Comparison of ENCODE assay signal across 11 cellular contexts in the genomic region with DNA sequence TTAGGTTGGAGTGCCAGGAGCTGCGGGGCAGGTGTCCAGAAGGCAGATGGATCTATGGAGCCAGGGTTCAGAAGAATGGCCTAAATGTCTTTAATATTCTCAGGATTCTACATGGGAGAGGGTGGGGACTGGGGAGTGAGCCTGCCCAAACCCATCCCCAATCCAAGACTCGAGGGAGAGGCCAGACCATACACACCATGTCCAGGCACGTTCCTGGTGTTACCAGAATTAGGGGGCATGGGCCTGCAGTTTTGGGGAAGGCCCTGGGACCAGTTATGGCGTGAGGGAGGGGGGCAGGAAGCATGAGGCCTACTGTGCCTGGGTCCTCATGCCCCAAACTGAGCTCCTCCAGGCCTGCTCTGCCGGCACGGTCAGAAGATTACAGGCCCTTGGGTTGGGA. TPM values are rescaled to one million over a fixed set of nuclear protein-coding genes. Genes with fewer than 3 reads are reported as not detected.
DNase-seq lines count a peak whose midpoint lies in the region; ATAC-seq and TF ChIP-seq lines count a peak whose summit lies in the region.
"Had no signal": no experiment of that assay in that cellular context is flagged by ENCODE, and none has a peak within 500 bp of the region (broad histone marks: within the 10 kb centered on the region; RNA-seq: fewer than 3 reads in every experiment).

No MANE protein-coding gene starts in this region.

- TF ChIP-seq CTCF in AG10803 (conservative IDR thresholded peaks at IDR 0.05; ENCODE audit: low read length) (no peak), epithelial cell of esophagus (IDR thresholded peaks at IDR 0.05; ENCODE audit: insufficient read depth, low read depth, low read length, missing control alignments) (no peak), osteocyte (IDR thresholded peaks at IDR 0.05) (no peak)

- peaks cover 7% of the 10 kb centered on the region for H3K4me1 ChIP-seq in NT2/D1 (ENCODE audit: insufficient read depth, insufficient read length)

- peak overlapping the region; percentile 72 for H3K27ac Mint-ChIP-seq in osteocyte (ENCODE audit: unreplicated experiment)

- peaks cover 13% of the 10 kb centered on the region for H3K36me3 Mint-ChIP-seq in osteocyte (ENCODE audit: unreplicated experiment)

- peaks cover 33% of the 10 kb centered on the region for H3K4me1 Mint-ChIP-seq in osteocyte (ENCODE audit: unreplicated experiment)

- H3K9me3 Mint-ChIP-seq in osteocyte (ENCODE audit: unreplicated experiment): no peaks in the 10 kb centered on the region

- peak overlapping the region; percentile 32 for H3K9ac ChIP-seq in NT2/D1 (ENCODE audit: insufficient read length, low read depth)

- peak overlapping the region; percentile 89 for H3K4me3 Mint-ChIP-seq in osteocyte (ENCODE audit: unreplicated experiment)

- ATAC-seq in sciatic nerve: no peak

- no peaks in the 10 kb centered on the region for H3K27me3 Mint-ChIP-seq in osteocyte (ENCODE audit: unreplicated experiment)

- H3K36me3 ChIP-seq in NT2/D1 (ENCODE audit: insufficient read depth, insufficient read length, low read length): peaks cover 61% of the 10 kb centered on the region

- H3K27me3 ChIP-seq in NT2/D1 (ENCODE audit: insufficient read depth, insufficient read length): no peaks in the 10 kb centered on the region
- H3K27me3 ChIP-seq: SJSA1 had no signal

- intact Hi-C loops in sciatic nerve (cut with DNase I): no loop called here

- DNase-seq in AG10803 (ENCODE audit: low read depth) (no peak), NT2/D1 (ENCODE audit: low read depth, low spot score) (no peak), epithelial cell of esophagus (ENCODE audit: low read depth) (peak; percentile 60), osteocyte (ENCODE audit: extremely low spot score, unreplicated experiment) (no peak), SKM-1 (lab: John Stamatoyannopoulos, UW; ENCODE audit: unreplicated experiment) (no peak), epidermal melanocyte (ENCODE audit: insufficient read length, low spot score) (no peak), occipital lobe (lab: John Stamatoyannopoulos, UW) (no peak), sciatic nerve (ENCODE audit: low spot score) (no peak)
- DNase-seq: NCI-H1417 treated with DMSO at 0.1 percent for 48 hours; stimulated activated CD4-positive, alpha-beta T cell treated with anti-CD3 and anti-CD28 coated beads, Interleukin-15, amount 100 ng/mL, for 24 hours had no signal

- H3K9me3 ChIP-seq in NT2/D1 (ENCODE audit: insufficient read depth, low read length): no peaks in the 10 kb centered on the region
- H3K9me3 ChIP-seq: SJSA1 had no signal

- H3K4me3 ChIP-seq in AG10803 (ENCODE audit: low read length) (peak overlapping the region; percentile 97), NT2/D1 (ENCODE audit: insufficient read length, low read depth) (no peak overlapping the region), epithelial cell of esophagus (ENCODE audit: low read length) (peak overlapping the region; percentile 38)

RNA-seq across cellular contexts. Expression of a gene that starts 1.9 kb away (rescaled TPM):
- total RNA-seq in osteocyte: 149 TPM in 2 replicates
- total RNA-seq in occipital lobe: 22.8 TPM
- total RNA-seq in sciatic nerve: 168 TPM

RNA-seq across cellular contexts. Expression of a gene that starts 2.1 kb away (rescaled TPM):
- total RNA-seq in osteocyte (37.0 and 43.8 TPM in 2 replicates), occipital lobe (8.1 TPM), sciatic nerve (18.4 TPM)

RNA-seq across cellular contexts. Expression of a gene that starts 29.4 kb away (rescaled TPM):
- total RNA-seq in osteocyte: 0.34 and 0.43 TPM in 2 replicates
- total RNA-seq in occipital lobe: 10.0 TPM
- total RNA-seq in sciatic nerve: 1.8 TPM
- total RNA-seq: SJSA1 had no signal

RNA-seq across cellular contexts. Expression of a gene that starts 30.0 kb away (rescaled TPM):
- total RNA-seq in osteocyte: 23.8 and 24.9 TPM in 2 replicates
- 7.0 TPM for total RNA-seq in occipital lobe
- total RNA-seq in sciatic nerve: 15.7 TPM

RNA-seq across cellular contexts. Expression of a gene that starts 30.5 kb away (rescaled TPM):
- 8.5 and 9.8 TPM in 2 replicates for total RNA-seq in osteocyte
- total RNA-seq in occipital lobe: 10.0 TPM
- 17.7 TPM for total RNA-seq in sciatic nerve
